9 cellular contexts compared by ENCODE assay signal in the genomic region with DNA sequence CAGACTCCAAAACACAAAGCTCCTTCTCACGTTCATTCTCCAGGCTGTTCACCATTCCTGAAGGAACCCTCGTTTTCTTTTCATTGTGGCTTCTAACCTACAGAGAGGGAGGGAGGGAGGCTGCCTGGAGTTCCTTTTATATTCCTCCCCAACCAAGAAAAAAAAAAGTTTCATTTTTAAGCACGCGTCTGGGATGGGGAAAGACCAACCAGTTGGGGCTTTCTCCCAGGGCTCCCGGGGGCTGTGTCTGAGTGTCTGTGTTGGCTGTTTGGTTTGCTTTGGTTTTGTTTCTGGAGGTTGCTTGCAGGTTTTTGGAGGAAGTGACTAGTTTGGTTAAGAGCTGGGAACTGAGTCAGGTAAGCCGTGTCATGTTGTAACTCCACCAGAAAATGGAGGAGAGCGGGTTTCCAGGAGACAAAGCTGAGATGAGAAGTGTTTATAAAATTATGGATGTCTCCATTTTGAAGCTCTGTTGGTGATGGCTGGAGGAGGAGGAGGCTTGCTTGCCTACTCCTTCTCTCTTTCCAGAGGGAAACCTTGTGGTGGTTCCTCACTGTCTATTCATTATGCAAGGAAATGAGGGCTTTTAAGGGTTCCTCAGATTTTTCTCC. TPM values are rescaled to one million over a fixed set of nuclear protein-coding genes. Genes with fewer than 3 reads are reported as not detected.
A peak's percentile ranks its signal among the peaks of the same experiment; 100 is the strongest.
DNase-seq lines count a peak whose midpoint lies in the region; ATAC-seq, FAIRE-seq and TF ChIP-seq lines count a peak whose summit lies in the region.
"Had no signal": no experiment of that assay in that cellular context is flagged by ENCODE, and none has a peak within 500 bp of the region (broad histone marks: within the 10 kb centered on the region; RNA-seq: fewer than 3 reads in every experiment).

No MANE protein-coding gene starts in this region.

- H3K23ac ChIP-seq in H9 (ENCODE audit: insufficient read length, low read depth, low read length) = no peak overlapping the region

- no peak overlapping the region for H4K5ac ChIP-seq in H9 (ENCODE audit: insufficient read length, low read depth, low read length)

- no peak overlapping the region for H3K4ac ChIP-seq in H9 (ENCODE audit: low read depth, low read length)

- no peak overlapping the region for H4K8ac ChIP-seq in H9 (replicated peaks; ENCODE audit: insufficient read length, low read depth, low read length)

- no peak overlapping the region for H3K56ac ChIP-seq in H9 (ENCODE audit: insufficient read length, low read depth, low read length)

- H3K4me2 ChIP-seq in H9 (ENCODE audit: insufficient read depth, insufficient read length, low read length) (peak overlapping the region; percentile 79), astrocyte (ENCODE audit: low read length) (peak overlapping the region; percentile 97)

- H3K9me3 Mint-ChIP-seq in H9 = no peaks in the 10 kb centered on the region; a peak in 2 of 5 replicates
- no peaks in the 10 kb centered on the region for H3K9me3 Mint-ChIP-seq in astrocyte (ENCODE audit: unreplicated experiment)

- H4K20me1 ChIP-seq in H9 (ENCODE audit: control insufficient read depth, insufficient read depth, insufficient read length) (no peaks in the 10 kb centered on the region), astrocyte (ENCODE audit: insufficient read depth, low read length) (peaks cover 17% of the 10 kb centered on the region)

- H3K27ac ChIP-seq in ACC112 (ENCODE audit: low read depth, low read length) (peak overlapping the region; percentile 67), H9 (ENCODE audit: insufficient read length, low read depth, low read length) (no peak overlapping the region), astrocyte (ENCODE audit: low read depth, low read length) (peak overlapping the region; percentile 83), iPS-20b (ENCODE audit: low read length) (peak overlapping the region; percentile 50), subcutaneous abdominal adipose tissue (ENCODE audit: low read depth, low read length) (peak overlapping the region; percentile 84)

- peak overlapping the region; percentile 10 for H2AFZ ChIP-seq in ACC112 (ENCODE audit: low read length, unreplicated experiment)
- no peak overlapping the region for H2AFZ ChIP-seq in H9 (ENCODE audit: low read length)
- peak overlapping the region; percentile 85 for H2AFZ ChIP-seq in astrocyte (ENCODE audit: low read depth, low read length)

- H3K27me3 Mint-ChIP-seq in H9 (ENCODE audit: low read depth) (no peaks in the 10 kb centered on the region), astrocyte (ENCODE audit: low read depth, unreplicated experiment) (no peaks in the 10 kb centered on the region)

- H2BK20ac ChIP-seq in H9 (ENCODE audit: low read depth, low read length, poor library complexity, severe bottlenecking) = no peak overlapping the region

- no peak overlapping the region for H2BK5ac ChIP-seq in H9 (ENCODE audit: insufficient read length, low read length)

- H2BK12ac ChIP-seq in H9 (ENCODE audit: insufficient read length, low read depth, low read length) = no peak overlapping the region

- H3K4me3 Mint-ChIP-seq in H9 (peak overlapping the region; percentile 93 to 100), astrocyte (ENCODE audit: unreplicated experiment) (peak overlapping the region; percentile 100)

- no peak overlapping the region for H2BK15ac ChIP-seq in H9 (ENCODE audit: low read depth, low read length)

- no peaks in the 10 kb centered on the region for H3K9me3 ChIP-seq in H9 (ENCODE audit: control insufficient read depth, low read depth, low read length)
- no peaks in the 10 kb centered on the region for H3K9me3 ChIP-seq in astrocyte (ENCODE audit: insufficient read depth, low read depth, low read length)
- no peaks in the 10 kb centered on the region for H3K9me3 ChIP-seq in iPS-20b (ENCODE audit: insufficient read depth, low read depth, low read length)
- no peaks in the 10 kb centered on the region for H3K9me3 ChIP-seq in subcutaneous abdominal adipose tissue (ENCODE audit: control insufficient read depth in 5 of 5, low read length in 5 of 5)

- H3K4me1 ChIP-seq in ACC112 (ENCODE audit: control insufficient read depth, insufficient read depth, low read length, unreplicated experiment) (peaks cover 49% of the 10 kb centered on the region), H9 (ENCODE audit: insufficient read depth, low read length) (peaks cover 18% of the 10 kb centered on the region; the same call in 1 of the 2 replicates), astrocyte (ENCODE audit: insufficient read depth, low read length) (peaks cover 7% of the 10 kb centered on the region), iPS-20b (ENCODE audit: insufficient read depth, low read length) (peaks cover 43% of the 10 kb centered on the region), subcutaneous abdominal adipose tissue (ENCODE audit: control insufficient read depth in 5 of 5, insufficient read depth in 5 of 5, low read length in 5 of 5) (peaks cover 16 to 78% (median 65%) of the 10 kb centered on the region in 5 donors)

- H3K36me3 ChIP-seq in ACC112 (ENCODE audit: insufficient read depth, low read length) (no peaks in the 10 kb centered on the region), astrocyte (ENCODE audit: insufficient read depth, low read length) (no peaks in the 10 kb centered on the region), iPS-20b (ENCODE audit: insufficient read depth, low read depth, low read length) (peaks cover 31% of the 10 kb centered on the region; the same call in 1 of the 2 replicates), subcutaneous abdominal adipose tissue (ENCODE audit: control insufficient read depth in 5 of 5, insufficient read depth in 5 of 5, low read length in 5 of 5) (no peaks in the 10 kb centered on the region)

- H3K9ac ChIP-seq in H9 (ENCODE audit: extremely low read depth, insufficient read length, low read length) (peak overlapping the region; percentile 87), astrocyte (ENCODE audit: low read length) (peak overlapping the region; percentile 88), iPS-20b (ENCODE audit: low read depth, low read length) (peak overlapping the region; percentile 97), subcutaneous abdominal adipose tissue (ENCODE audit: low read length in 5 of 5) (peak overlapping the region; percentile 20 to 84 (median 74))

- WGBS in H9 (ENCODE audit: extremely low coverage, insufficient read length, low lambda C conversion rate) = no CpG with 5 or more reads among the region's 7 CpGs

- ATAC-seq in GM21576 (IDR thresholded peaks at IDR 0.05; ENCODE audit: unreplicated experiment) = no peak
- no peak for ATAC-seq in GM21717 (IDR thresholded peaks at IDR 0.05; ENCODE audit: unreplicated experiment)

- no peak overlapping the region for H2AK5ac ChIP-seq in H9 (ENCODE audit: insufficient read length, low read length)

- peaks cover 53 to 54% of the 10 kb centered on the region in 2 experiments for H3K4me1 Mint-ChIP-seq in H9
- H3K4me1 Mint-ChIP-seq in astrocyte (ENCODE audit: low read depth, unreplicated experiment) = peaks cover 39% of the 10 kb centered on the region

- FAIRE-seq in astrocyte (lab: Jason Lieb, UNC) (no peak), GM19239 (lab: Jason Lieb, UNC) (no peak)
- FAIRE-seq: endometrium had no signal

- peak overlapping the region; percentile 86 to 99 (median 97) for H3K27ac Mint-ChIP-seq in H9
- peak overlapping the region; percentile 94 for H3K27ac Mint-ChIP-seq in astrocyte (ENCODE audit: unreplicated experiment)

- H3K27me3 ChIP-seq in ACC112 (ENCODE audit: insufficient read depth, low read length) (no peaks in the 10 kb centered on the region), H9 (ENCODE audit: insufficient read depth, low read length) (no peaks in the 10 kb centered on the region), astrocyte (ENCODE audit: insufficient read depth, low read length) (no peaks in the 10 kb centered on the region), iPS-20b (ENCODE audit: insufficient read depth, low read length) (no peaks in the 10 kb centered on the region), subcutaneous abdominal adipose tissue (ENCODE audit: control insufficient read depth in 5 of 5, insufficient read depth in 4 of 5, low read length in 5 of 5) (peaks cover 0 to 3% (median 0%) of the 10 kb centered on the region in 5 donors)

- peak overlapping the region; percentile 74; the same call in 1 of the 2 replicates for H3K14ac ChIP-seq in H9 (ENCODE audit: insufficient read depth, low read length)

- H3K79me1 ChIP-seq in H9 (ENCODE audit: insufficient read depth, low read depth, low read length, poor library complexity, severe bottlenecking) = peaks cover 2% of the 10 kb centered on the region

- TF ChIP-seq CTCF in H9 (conservative IDR thresholded peaks at IDR 0.05) = no peak
- TF ChIP-seq CTCF in astrocyte (IDR thresholded peaks at IDR 0.05; ENCODE audit: insufficient read depth, low read depth, low read length) = no peak

- H4K91ac ChIP-seq in H9 (ENCODE audit: insufficient read length, low read depth, low read length) = no peak overlapping the region

- peaks cover 71% of the 10 kb centered on the region for H3K79me2 ChIP-seq in ACC112 (ENCODE audit: control insufficient read depth, insufficient read depth, low read length, unreplicated experiment)
- H3K79me2 ChIP-seq in H9 (ENCODE audit: insufficient read depth, low read length) = peaks cover 55% of the 10 kb centered on the region
- H3K79me2 ChIP-seq in astrocyte (ENCODE audit: insufficient read depth, low read length) = peaks cover 72% of the 10 kb centered on the region

- peak overlapping the region; percentile 71 for H3K18ac ChIP-seq in H9 (ENCODE audit: insufficient read length, low read depth, low read length)

- no peak overlapping the region for H3T11ph ChIP-seq in H9 (ENCODE audit: low read length)

- no peak for DNase-seq in H9
- peak; percentile 56 for DNase-seq in astrocyte (ENCODE audit: low read depth)
- DNase-seq in GM19239 (ENCODE audit: insufficient read length, low spot score) = no peak

- peaks cover 16 to 42% (median 40%) of the 10 kb centered on the region in 3 experiments for H3K36me3 Mint-ChIP-seq in H9 (ENCODE audit: insufficient read depth in 1 of 3, low read depth in 3 of 3)
- H3K36me3 Mint-ChIP-seq in astrocyte (ENCODE audit: low read depth, unreplicated experiment) = peaks cover 5% of the 10 kb centered on the region

- peaks cover 19% of the 10 kb centered on the region for H3K23me2 ChIP-seq in H9 (ENCODE audit: insufficient read length, low read depth, low read length, poor library complexity, severe bottlenecking)

- H2BK120ac ChIP-seq in H9 (ENCODE audit: low read depth, low read length, poor library complexity, severe bottlenecking) = no peak overlapping the region

- H3K4me3 ChIP-seq in ACC112 (ENCODE audit: low read depth, low read length) (peak overlapping the region; percentile 91), astrocyte (ENCODE audit: insufficient read depth, low read depth, low read length) (peak overlapping the region; percentile 93), iPS-20b (ENCODE audit: low read length) (peak overlapping the region; percentile 96), subcutaneous abdominal adipose tissue (ENCODE audit: low read depth in 1 of 5, low read length in 5 of 5) (peak overlapping the region; percentile 80 to 99 (median 90))

RNA-seq across cellular contexts. Expression of gene ZNF462, which starts 1.7 kb away (rescaled TPM):
- total RNA-seq in H9 (2021) (159 and 164 TPM in 2 replicates), astrocyte (98.4 and 126 TPM in 2 replicates)
